25 cellular contexts compared by ENCODE assay signal in the genomic region with DNA sequence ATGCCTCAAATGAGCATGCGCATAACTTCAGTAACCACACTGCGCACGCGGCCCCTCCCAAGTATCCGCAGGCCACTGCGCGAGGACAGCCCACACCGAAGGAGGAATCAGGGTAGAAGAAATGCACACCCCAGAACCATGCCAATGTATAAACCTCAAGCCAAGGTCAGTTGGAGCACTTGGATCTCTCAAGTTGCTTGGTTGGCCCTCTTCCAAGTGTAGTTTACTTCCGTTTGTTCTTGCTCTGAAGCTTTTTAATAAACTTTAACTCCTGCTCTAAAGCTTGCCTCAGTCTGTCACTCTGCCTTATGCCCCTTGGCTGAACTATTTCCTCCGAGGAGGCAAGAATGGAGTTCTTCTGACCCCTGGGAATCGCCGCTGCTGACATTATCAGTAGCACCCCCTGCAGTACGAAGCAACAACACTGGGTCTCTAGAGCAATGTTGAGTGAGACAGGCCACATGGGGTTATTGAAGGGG. TPM values are rescaled to one million over a fixed set of nuclear protein-coding genes. Genes with fewer than 3 reads are reported as not detected.
DNase-seq lines count a peak whose midpoint lies in the region; ATAC-seq and TF ChIP-seq lines count a peak whose summit lies in the region.
"Had no signal": no experiment of that assay in that cellular context is flagged by ENCODE, and none has a peak within 500 bp of the region (broad histone marks: within the 10 kb centered on the region; RNA-seq: fewer than 3 reads in every experiment).

No MANE protein-coding gene starts in this region.

- H3K9me3 Mint-ChIP-seq in activated T-helper 17 cell treated with anti-CD3 and anti-CD28 coated beads, Interleukin-2, amount 50 U/mL, for 72 hours, result no peaks in the 10 kb centered on the region
- H3K9me3 Mint-ChIP-seq: stimulated activated naive CD8-positive, alpha-beta T cell treated with anti-CD3 and anti-CD28 coated beads, Interleukin-15, amount 100 ng/mL, for 72 hours had no signal

- H3K9me3 ChIP-seq in right cardiac atrium (ENCODE audit: control insufficient read depth, low read length) (no peaks in the 10 kb centered on the region), aorta (ENCODE audit: control insufficient read depth, low read length) (no peaks in the 10 kb centered on the region), sigmoid colon (no peaks in the 10 kb centered on the region)
- H3K9me3 ChIP-seq: right lobe of liver had no signal

- H3K4me2 ChIP-seq in mesendoderm (ENCODE audit: low read length), result no peak overlapping the region

- TF ChIP-seq CTCF in sigmoid colon (IDR thresholded peaks at IDR 0.05), result no peak

- H4K8ac ChIP-seq in mesendoderm (ENCODE audit: low read depth, low read length), result no peak overlapping the region

- DNase-seq in right cardiac atrium, result no peak
- no peak for DNase-seq in left ventricle myocardium superior
- no peak for DNase-seq in epithelial cell of prostate (ENCODE audit: low read depth, low spot score)
- DNase-seq in mesendoderm, result peak; percentile 48
- no peak for DNase-seq in aorta
- DNase-seq in sigmoid colon, result no peak
- no peak for DNase-seq in substantia nigra (lab: John Stamatoyannopoulos, UW)
- DNase-seq: ACHN; activated CD4-positive, alpha-beta T cell treated with anti-CD3 and anti-CD28 coated beads for 48 hours; activated CD8-positive, alpha-beta memory T cell treated with anti-CD3 and anti-CD28 coated beads, Interleukin-2, amount 50 U/mL, for 4 hours; activated naive CD4-positive, alpha-beta T cell; DMS153; head of caudate nucleus; islet precursor cell; Kasumi-1; midbrain; NCI-H1105 treated with DMSO at 0.1 percent for 48 hours; NCI-H2107; NCI-H524 treated with DMSO at 0.1 percent for 48 hours; right lobe of liver; stimulated activated naive CD8-positive, alpha-beta T cell treated with anti-CD3 and anti-CD28 coated beads, Interleukin-15, amount 100 ng/mL, for 72 hours had no signal

- peaks cover 3% of the 10 kb centered on the region for H3K27me3 Mint-ChIP-seq in activated T-helper 17 cell treated with anti-CD3 and anti-CD28 coated beads, Interleukin-2, amount 50 U/mL, for 72 hours
- H3K27me3 Mint-ChIP-seq: stimulated activated naive CD8-positive, alpha-beta T cell treated with anti-CD3 and anti-CD28 coated beads, Interleukin-15, amount 100 ng/mL, for 72 hours had no signal

- no peak overlapping the region for H3K56ac ChIP-seq in mesendoderm (ENCODE audit: low read length)

- H3K27ac ChIP-seq in right cardiac atrium (ENCODE audit: low read length) (no peak overlapping the region), epithelial cell of prostate (peak overlapping the region; percentile 15), mesendoderm (ENCODE audit: low read depth, low read length) (no peak overlapping the region), aorta (ENCODE audit: low read depth in 1 of 2, low read length in 2 of 2) (no peak overlapping the region), sigmoid colon (no peak overlapping the region), substantia nigra (ENCODE audit: low read depth, low read length, poor library complexity, severe bottlenecking) (no peak overlapping the region)
- H3K27ac ChIP-seq: right lobe of liver had no signal

- no peak overlapping the region for H3K23ac ChIP-seq in mesendoderm (ENCODE audit: low read length)

- WGBS in right cardiac atrium, result 51% methylated on average over 13 of the region's 13 CpGs
- WGBS in mesendoderm (ENCODE audit: extremely low coverage, insufficient coverage, low lambda C conversion rate), result no CpG with 5 or more reads among the region's 13 CpGs
- 54 to 57% methylated on average over 13 of the region's 13 CpGs for WGBS in aorta, 2 donors
- 68 to 79% methylated on average over 13 of the region's 13 CpGs for WGBS in sigmoid colon, 2 donors

- H3K9ac ChIP-seq in mesendoderm (ENCODE audit: low read length), result no peak overlapping the region

- no peak overlapping the region for H3K27ac Mint-ChIP-seq in activated T-helper 17 cell treated with anti-CD3 and anti-CD28 coated beads, Interleukin-2, amount 50 U/mL, for 72 hours
- H3K27ac Mint-ChIP-seq: stimulated activated naive CD8-positive, alpha-beta T cell treated with anti-CD3 and anti-CD28 coated beads, Interleukin-15, amount 100 ng/mL, for 72 hours had no signal

- H3K36me3 Mint-ChIP-seq in activated T-helper 17 cell treated with anti-CD3 and anti-CD28 coated beads, Interleukin-2, amount 50 U/mL, for 72 hours (ENCODE audit: low read depth), result no peaks in the 10 kb centered on the region

- no peaks in the 10 kb centered on the region for H3K4me1 Mint-ChIP-seq in activated T-helper 17 cell treated with anti-CD3 and anti-CD28 coated beads, Interleukin-2, amount 50 U/mL, for 72 hours
- H3K4me1 Mint-ChIP-seq: stimulated activated naive CD8-positive, alpha-beta T cell treated with anti-CD3 and anti-CD28 coated beads, Interleukin-15, amount 100 ng/mL, for 72 hours had no signal

- intact Hi-C loops in right cardiac atrium (cut with DNase I), result no loop called here
- intact Hi-C loops in left ventricle myocardium superior (cut with micrococcal nuclease), result no loop called here
- intact Hi-C loops in aorta (cut with DNase I), result no loop called here
- intact Hi-C loops in sigmoid colon (cut with DNase I), result no loop called here

- H3K18ac ChIP-seq in mesendoderm (ENCODE audit: low read length), result no peak overlapping the region

- no peaks in the 10 kb centered on the region for H3K27me3 ChIP-seq in right cardiac atrium (ENCODE audit: control insufficient read depth, insufficient read depth)
- H3K27me3 ChIP-seq in mesendoderm (ENCODE audit: insufficient read depth, low read length, poor library complexity), result no peaks in the 10 kb centered on the region
- H3K27me3 ChIP-seq in aorta (ENCODE audit: control insufficient read depth in 1 of 2, insufficient read depth in 2 of 2, low read length in 1 of 2), result no peaks in the 10 kb centered on the region
- no peaks in the 10 kb centered on the region for H3K27me3 ChIP-seq in sigmoid colon
- H3K27me3 ChIP-seq: right lobe of liver had no signal

- no peak for TF ChIP-seq EP300 in sigmoid colon (IDR thresholded peaks at IDR 0.05)

- H2BK5ac ChIP-seq in mesendoderm (ENCODE audit: low read length), result no peak overlapping the region

- H3K79me1 ChIP-seq in mesendoderm (ENCODE audit: low read length), result no peaks in the 10 kb centered on the region

- no peak overlapping the region for H3K4me3 Mint-ChIP-seq in activated T-helper 17 cell treated with anti-CD3 and anti-CD28 coated beads, Interleukin-2, amount 50 U/mL, for 72 hours
- H3K4me3 Mint-ChIP-seq: stimulated activated naive CD8-positive, alpha-beta T cell treated with anti-CD3 and anti-CD28 coated beads, Interleukin-15, amount 100 ng/mL, for 72 hours had no signal

- ATAC-seq in right cardiac atrium, result peak; percentile 40 to 64
- no peak for ATAC-seq in left ventricle myocardium superior
- peak; percentile 11 for ATAC-seq in aorta (ENCODE audit: low FRiP score)
- no peak for ATAC-seq in activated T-helper 17 cell treated with anti-CD3 and anti-CD28 coated beads, Interleukin-2, amount 50 U/mL, for 72 hours (replicated peaks)
- ATAC-seq: HCT116; right lobe of liver; stimulated activated naive CD8-positive, alpha-beta T cell treated with anti-CD3 and anti-CD28 coated beads, Interleukin-15, amount 100 ng/mL, for 72 hours had no signal

- H2BK120ac ChIP-seq in mesendoderm (ENCODE audit: low read depth, low read length), result no peak overlapping the region

- H3K4me1 ChIP-seq in right cardiac atrium (ENCODE audit: control insufficient read depth, insufficient read depth, low read length) (no peaks in the 10 kb centered on the region), mesendoderm (ENCODE audit: control insufficient read depth, low read depth, low read length) (peaks cover 5% of the 10 kb centered on the region), aorta (ENCODE audit: control insufficient read depth in 1 of 2, insufficient read depth in 2 of 2, low read length in 2 of 2) (no peaks in the 10 kb centered on the region), sigmoid colon (no peaks in the 10 kb centered on the region)
- H3K4me1 ChIP-seq: right lobe of liver had no signal

- H3K79me2 ChIP-seq in mesendoderm (ENCODE audit: control insufficient read depth, insufficient read depth, low read length), result no peaks in the 10 kb centered on the region

- H3K36me3 ChIP-seq in mesendoderm (ENCODE audit: control insufficient read depth, insufficient read depth, low read length) (no peaks in the 10 kb centered on the region), aorta (ENCODE audit: control insufficient read depth in 1 of 2, insufficient read depth in 2 of 2, low read length in 1 of 2) (no peaks in the 10 kb centered on the region), sigmoid colon (no peaks in the 10 kb centered on the region)
- H3K36me3 ChIP-seq: right lobe of liver had no signal

- no peak overlapping the region for H3K4ac ChIP-seq in mesendoderm (ENCODE audit: low read depth, low read length)

- no peak for TF ChIP-seq POLR2A in sigmoid colon (IDR thresholded peaks at IDR 0.05)

- H3K4me3 ChIP-seq in right cardiac atrium (ENCODE audit: low read length) (no peak overlapping the region), mesendoderm (ENCODE audit: low read length) (no peak overlapping the region), aorta (ENCODE audit: low read length in 2 of 2) (no peak overlapping the region), sigmoid colon (no peak overlapping the region)
- H3K4me3 ChIP-seq: right lobe of liver had no signal

- no peak overlapping the region for H2BK15ac ChIP-seq in mesendoderm (replicated peaks; ENCODE audit: low read depth)

- no peak overlapping the region for H2AK5ac ChIP-seq in mesendoderm (ENCODE audit: low read length)

- H4K5ac ChIP-seq in mesendoderm (ENCODE audit: low read length), result no peak overlapping the region

RNA-seq across cellular contexts. Expression of a gene that starts 22.0 kb away (rescaled TPM):
- total RNA-seq in right cardiac atrium (10 to 100 TPM in 3 of 4 donors, 1 to 10 TPM in 1; 1.9 to 24.1 (median 19.1) TPM), left ventricle myocardium superior (0.74 TPM), aorta (not detected), sigmoid colon (1 to 10 TPM in 1 of 4 donors, not detected in 3; 4.6 TPM)
- polyA plus RNA-seq in right cardiac atrium (36.1 TPM), aorta (1 to 10 TPM in 1 of 2 donors, not detected in 1; 3.6 TPM), sigmoid colon (under 1 TPM in 1 of 3 donors, not detected in 2; 0.99 TPM)
- 1.3 TPM for polyA plus RNA-seq in mesendoderm (2013, experiment 1 of 2)
- 1.1 TPM for polyA plus RNA-seq in mesendoderm (2013, experiment 2 of 2)
- not detected for total RNA-seq in activated T-helper 17 cell treated with anti-CD3 and anti-CD28 coated beads, Interleukin-2, amount 50 U/mL, for 72 hours
- total RNA-seq: dermis microvascular lymphatic vessel endothelial cell, right lobe of liver, urinary bladder had no signal

Comparison
In these comparisons a context has a peak if more than half of its experiments do, and no peak if none do; other contexts are left out.
1. ATAC-seq: peak in right cardiac atrium (2 of 2) and aorta (single experiment); none in left ventricle myocardium superior (single experiment) and activated T-helper 17 cell treated with anti-CD3 and anti-CD28 coated beads, Interleukin-2, amount 50 U/mL, for 72 hours (single experiment).